ENCODE assay signal across 10 cellular contexts in genomic region chr21:36211660-36212512, GRCh38. TPM values are rescaled to one million over a fixed set of nuclear protein-coding genes. Genes with fewer than 3 reads are reported as not detected.
DNase-seq lines count a peak whose midpoint lies in the region; ATAC-seq and TF ChIP-seq lines count a peak whose summit lies in the region.
"Had no signal": no experiment of that assay in that cellular context is flagged by ENCODE, and none has a peak within 500 bp of the region (broad histone marks: within the 10 kb centered on the region; RNA-seq: fewer than 3 reads in every experiment).

No MANE protein-coding gene starts in this region.

- no peaks in the 10 kb centered on the region for H3K27me3 ChIP-seq in Caco-2 (replicated peaks; ENCODE audit: control insufficient read depth, insufficient read depth, low read length)
- H3K27me3 ChIP-seq in mammary epithelial cell (ENCODE audit: insufficient read depth, low read length), result no peaks in the 10 kb centered on the region

- H3K4me1 Mint-ChIP-seq in Caco-2 (ENCODE audit: low read depth, unreplicated experiment), result peaks cover 25% of the 10 kb centered on the region

- TF ChIP-seq CTCF in Caco-2 (IDR thresholded peaks at IDR 0.05; ENCODE audit: insufficient read depth in 1 of 2, low read depth in 1 of 2, low read length in 1 of 2, severe bottlenecking in 1 of 2, unreplicated experiment in 1 of 2), result no peak
- TF ChIP-seq CTCF in mammary epithelial cell (conservative IDR thresholded peaks at IDR 0.05 in 1 of 2, IDR thresholded peaks at IDR 0.05 in 1 of 2; ENCODE audit: extremely low read depth in 1 of 2, insufficient read depth in 1 of 2, low read depth in 1 of 2, low read length in 2 of 2), result no peak

- H3K4me1 ChIP-seq in Caco-2 (peaks cover 16% of the 10 kb centered on the region), mammary epithelial cell (ENCODE audit: insufficient read depth, low read length) (peaks cover 42% of the 10 kb centered on the region)

- no peak overlapping the region for H2AFZ ChIP-seq in mammary epithelial cell (ENCODE audit: low read depth, low read length)

- no peaks in the 10 kb centered on the region for H3K9me3 Mint-ChIP-seq in Caco-2 (ENCODE audit: unreplicated experiment)
- H3K9me3 Mint-ChIP-seq: nephron progenitor cell had no signal

- no peak for DNase-seq in Caco-2
- DNase-seq in M059J (ENCODE audit: low read depth), result peak; percentile 97
- DNase-seq in mammary epithelial cell, result peak; percentile 79
- DNase-seq in non-pigmented ciliary epithelial cell (ENCODE audit: low read depth), result peak; percentile 84
- no peak for DNase-seq in stimulated activated CD4-positive, alpha-beta T cell treated with anti-CD3 and anti-CD28 coated beads, Interleukin-2, amount 100 ng/mL, for 48 hours
- no peak for DNase-seq in stimulated activated naive CD4-positive, alpha-beta T cell treated with Interleukin-2 at 50 U/mL for 16 hours (lab: John Stamatoyannopoulos, UW)
- no peak for DNase-seq in inferior parietal cortex (ENCODE audit: extremely low spot score)
- DNase-seq: nephron progenitor cell, RPMI8226 had no signal

- peak overlapping the region; percentile 29 for H3K27ac ChIP-seq in mammary epithelial cell (ENCODE audit: insufficient read depth, low read depth, low read length)

- intact Hi-C loops in Caco-2 (cut with micrococcal nuclease; ENCODE audit: unreplicated experiment) (no loop called here), mammary epithelial cell (cut with micrococcal nuclease) (no loop called here)

- H3K4me3 ChIP-seq in Caco-2 (ENCODE audit: low read depth, low read length) (no peak overlapping the region), mammary epithelial cell (replicated peaks in 1 of 3; ENCODE audit: insufficient read depth in 1 of 3, low read depth in 2 of 3, low read length in 3 of 3) (no peak overlapping the region)

- no peak overlapping the region for H3K4me3 Mint-ChIP-seq in Caco-2 (ENCODE audit: unreplicated experiment)
- H3K4me3 Mint-ChIP-seq: nephron progenitor cell had no signal

- in situ Hi-C loops in mammary epithelial cell (cut with MboI; ENCODE audit: low sequenced_read_pairs in 2 of 2), result loop anchor here (5.0 to 10.0 kb wide), 3 partner anchors 60 to 120 kb away; no protein-coding TSS in a partner anchor

- WGBS in mammary epithelial cell (ENCODE audit: low coverage, missing lambda C conversion rate), result 95% methylated on average over 9 of the region's 9 CpGs

- BruUV-seq in Caco-2 (replicated peaks; lab: Mats Ljungman, UMichigan), result no TSS peak
- no TSS peak for BruUV-seq in mammary epithelial cell (replicated peaks; lab: Mats Ljungman, UMichigan)

- peak overlapping the region; percentile 31 for H3K4me2 ChIP-seq in mammary epithelial cell (ENCODE audit: insufficient read depth, low read depth, low read length)

- H3K9me3 ChIP-seq in Caco-2, result no peaks in the 10 kb centered on the region
- H3K9me3 ChIP-seq in mammary epithelial cell (replicated peaks; ENCODE audit: insufficient read depth, low read length), result no peaks in the 10 kb centered on the region

- no peaks in the 10 kb centered on the region for H3K27me3 Mint-ChIP-seq in Caco-2 (ENCODE audit: insufficient read depth, unreplicated experiment)

- CTCF ChIA-PET in Caco-2 (lab: Charles Lee), result interaction anchor here (1.3 kb wide), 1 partner anchor 59 kb away, joined by 4 read pairs; no protein-coding TSS in a partner anchor
- CTCF ChIA-PET in mammary epithelial cell (lab: Charles Lee; ENCODE audit: low non-redundant PET), result interaction anchor here (0.5 kb wide), 1 partner anchor 62 kb away, joined by 4 read pairs; no protein-coding TSS in a partner anchor

- dilution Hi-C loops in mammary epithelial cell (cut with HindIII; ENCODE audit: low sequenced_read_pairs), result loop anchor here (10.0 kb wide), 2 partner anchors 47 to 553 kb away; no protein-coding TSS in a partner anchor

- no peaks in the 10 kb centered on the region for H3K36me3 ChIP-seq in Caco-2 (ENCODE audit: control insufficient read depth, insufficient read depth, low read length)
- H3K36me3 ChIP-seq in mammary epithelial cell (ENCODE audit: insufficient read depth, low read length), result no peaks in the 10 kb centered on the region

- ATAC-seq in HG03520 (IDR thresholded peaks at IDR 0.05; ENCODE audit: unreplicated experiment), result no peak

- H3K36me3 Mint-ChIP-seq in Caco-2 (ENCODE audit: insufficient read depth, unreplicated experiment), result peaks cover 12% of the 10 kb centered on the region

- POLR2A ChIA-PET in Caco-2 (lab: Charles Lee), result interaction anchor here (1.2 to 2.2 kb wide), 2 partner anchors 56 to 108 kb away, joined by 6 to 14 read pairs; partner anchors contain the start of gene MORC3

- no peaks in the 10 kb centered on the region for H4K20me1 ChIP-seq in mammary epithelial cell (ENCODE audit: insufficient read depth, low read length)

- no peaks in the 10 kb centered on the region for H3K79me2 ChIP-seq in mammary epithelial cell (ENCODE audit: insufficient read depth, low read length)

- H3K27ac Mint-ChIP-seq in Caco-2 (ENCODE audit: unreplicated experiment), result peak overlapping the region; percentile 55

- no peak overlapping the region for H3K9ac ChIP-seq in mammary epithelial cell (ENCODE audit: insufficient read depth, low read length)

RNA-seq across cellular contexts. Expression of gene DOP1B, which starts 55.3 kb away (rescaled TPM):
- total RNA-seq in Caco-2 (2022) (15.9 and 16.7 TPM in 2 replicates), mammary epithelial cell (10 to 100 TPM; 10.4 to 16.2 TPM)
- total RNA-seq in M059J (2014; rRNA removed; shearing (Covaris generic)), result 46.8 and 54.3 TPM in 2 replicates
- 4.1 TPM for polyA plus RNA-seq in mammary epithelial cell
- polyA minus RNA-seq in mammary epithelial cell, result 11.2 TPM

Comparison
In these comparisons a context has a peak if more than half of its experiments do, and no peak if none do; other contexts are left out.
1. DNase-seq: peak in M059J (single experiment), mammary epithelial cell (single experiment) and non-pigmented ciliary epithelial cell (single experiment); none in Caco-2 (0 of 2), stimulated activated CD4-positive, alpha-beta T cell treated with anti-CD3 and anti-CD28 coated beads, Interleukin-2, amount 100 ng/mL, for 48 hours (0 of 2), stimulated activated naive CD4-positive, alpha-beta T cell treated with Interleukin-2 at 50 U/mL for 16 hours (single experiment) and inferior parietal cortex (single experiment).